ENCODE assay signal across 17 cellular contexts in the genomic region with DNA sequence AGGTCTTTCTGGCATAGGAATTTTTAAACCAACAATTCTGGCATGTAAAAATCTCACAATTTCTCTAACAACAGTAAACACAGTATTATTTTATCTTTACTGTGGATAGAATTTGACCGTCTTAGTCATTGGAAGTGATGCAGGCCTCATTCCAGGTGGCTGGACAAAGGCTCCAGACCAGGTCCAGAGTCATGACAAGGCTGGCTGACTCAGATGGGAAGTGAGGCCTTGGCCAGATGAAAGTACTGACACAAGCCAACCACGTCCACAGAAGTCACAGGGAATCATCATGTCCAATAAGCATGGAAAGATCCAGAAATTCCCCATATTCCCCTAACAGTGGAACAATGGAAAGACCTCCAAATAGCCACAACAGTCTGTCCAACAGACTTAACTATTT. TPM values are rescaled to one million over a fixed set of nuclear protein-coding genes. Genes with fewer than 3 reads are reported as not detected.
DNase-seq lines count a peak whose midpoint lies in the region; ATAC-seq, FAIRE-seq and TF ChIP-seq lines count a peak whose summit lies in the region.
"Had no signal": no experiment of that assay in that cellular context is flagged by ENCODE, and none has a peak within 500 bp of the region (broad histone marks: within the 10 kb centered on the region; RNA-seq: fewer than 3 reads in every experiment).

No MANE protein-coding gene starts in this region.

- no peak for TF ChIP-seq CTCF in astrocyte (IDR thresholded peaks at IDR 0.05; ENCODE audit: insufficient read depth, low read depth, low read length)

- peak; percentile 76 for ATAC-seq in Right ventricle myocardium superior (ENCODE audit: poor library complexity)
- ATAC-seq: esophagus mucosa, Panc1 had no signal

- H2AFZ ChIP-seq in GM23248 (no peak overlapping the region), astrocyte (ENCODE audit: low read depth, low read length) (no peak overlapping the region)

- 0 out of 2 replicates have a peak, but pooled peaks cover 6% of the 10 kb centered on the region for H3K36me3 ChIP-seq in GM23248 (ENCODE audit: low read depth)
- no peaks in the 10 kb centered on the region for H3K36me3 ChIP-seq in astrocyte (ENCODE audit: insufficient read depth, low read length)
- H3K36me3 ChIP-seq: pancreas had no signal

- H3K27me3 Mint-ChIP-seq in astrocyte (ENCODE audit: low read depth, unreplicated experiment) = peaks cover 2% of the 10 kb centered on the region
- peaks cover 3% of the 10 kb centered on the region for H3K27me3 Mint-ChIP-seq in activated naive CD4-positive, alpha-beta T cell treated with anti-CD3 and anti-CD28 coated beads for 36 hours (ENCODE audit: low read depth)
- H3K27me3 Mint-ChIP-seq: central memory CD8-positive, alpha-beta T cell had no signal

- H3K27me3 ChIP-seq in GM23248 (replicated peaks; ENCODE audit: insufficient read depth) (no peaks in the 10 kb centered on the region), astrocyte (ENCODE audit: insufficient read depth, low read length) (no peaks in the 10 kb centered on the region)
- H3K27me3 ChIP-seq: pancreas had no signal

- WGBS in GM23248 (ENCODE audit: low coverage in 1 of 2, low lambda C conversion rate in 2 of 2, missing lambda C conversion rate in 2 of 2), 2 experiments = 0% methylated on average over 2 of the region's 2 CpGs

- in situ Hi-C loops in GM23248 (cut with MboI) = no loop called here

- H3K27ac ChIP-seq in GM23248 = peak overlapping the region; percentile 95
- peak overlapping the region; percentile 80 for H3K27ac ChIP-seq in astrocyte (ENCODE audit: low read depth, low read length)
- H3K27ac ChIP-seq: pancreas had no signal

- CTCF ChIA-PET in activated naive CD4-positive, alpha-beta T cell treated with anti-CD3 and anti-CD28 coated beads for 36 hours (lab: Charles Lee) = no interaction called here

- peaks cover 4% of the 10 kb centered on the region for H3K4me1 Mint-ChIP-seq in astrocyte (ENCODE audit: low read depth, unreplicated experiment)
- no peaks in the 10 kb centered on the region for H3K4me1 Mint-ChIP-seq in activated naive CD4-positive, alpha-beta T cell treated with anti-CD3 and anti-CD28 coated beads for 36 hours (ENCODE audit: low read depth)
- H3K4me1 Mint-ChIP-seq: activated CD4-positive, alpha-beta T cell treated with anti-CD3 and anti-CD28 coated beads, Interleukin-2, amount 10 ng/mL, durations not matched to agents 24 days and 14 days; CD14-positive monocyte; central memory CD8-positive, alpha-beta T cell had no signal

- DNase-seq in GM23248 = peak; percentile 95
- DNase-seq in astrocyte (ENCODE audit: low read depth) = peak; percentile 97
- DNase-seq in Right ventricle myocardium superior = no peak
- peak; percentile 72 for DNase-seq in stromal cell of bone marrow (ENCODE audit: low read depth)
- no peak for DNase-seq in GOT3 (lab: John Stamatoyannopoulos, UW)
- DNase-seq in activated naive CD4-positive, alpha-beta T cell treated with anti-CD3 and anti-CD28 coated beads for 36 hours = no peak
- DNase-seq in activated T-cell treated with anti-CD3 and anti-CD28 coated beads, Interleukin-2, amount 50 U/mL, for 48 hours = no peak
- no peak for DNase-seq in DMS79 treated with DMSO at 0.1 percent for 48 hours (lab: John Stamatoyannopoulos, UW)
- DNase-seq: activated CD4-positive, alpha-beta T cell treated with anti-CD3 and anti-CD28 coated beads, Interleukin-2, amount 10 ng/mL, durations not matched to agents 24 days and 14 days; NCI-H1436 treated with DMSO at 0.1 percent for 48 hours; pancreas had no signal

- FAIRE-seq in astrocyte (lab: Jason Lieb, UNC) = peak; percentile 49
- FAIRE-seq: G401.6, pancreas had no signal

- H3K4me3 ChIP-seq in GM23248 = 0 out of 2 replicates have a peak overlapping the region, but pooled peaks have one; percentile 5
- H3K4me3 ChIP-seq in astrocyte (ENCODE audit: insufficient read depth, low read depth, low read length) = no peak overlapping the region
- H3K4me3 ChIP-seq: pancreas had no signal

- intact Hi-C loops in Right ventricle myocardium superior (cut with DNase I) = no loop called here
- intact Hi-C loops in activated naive CD4-positive, alpha-beta T cell treated with anti-CD3 and anti-CD28 coated beads for 36 hours (cut with micrococcal nuclease) = no loop called here

- H3K27ac Mint-ChIP-seq in astrocyte (ENCODE audit: unreplicated experiment) = no peak overlapping the region
- H3K27ac Mint-ChIP-seq in activated naive CD4-positive, alpha-beta T cell treated with anti-CD3 and anti-CD28 coated beads for 36 hours = no peak overlapping the region
- H3K27ac Mint-ChIP-seq: activated CD4-positive, alpha-beta T cell treated with anti-CD3 and anti-CD28 coated beads, Interleukin-2, amount 10 ng/mL, durations not matched to agents 24 days and 14 days; activated T-helper 1 cell treated with anti-CD3 and anti-CD28 coated beads, Interleukin-12 subunit alpha, Interleukin-12 subunit beta, Interleukin-2, Interleukin-4 antibody, amounts not matched to agents 30 ng/mL and 10 ng/mL and 1 ng/mL, durations not matched to agents 14 hours and 24 hours and 36 hours; CD14-positive monocyte had no signal

- no peaks in the 10 kb centered on the region for H3K9me3 ChIP-seq in GM23248 (ENCODE audit: low read depth)
- no peaks in the 10 kb centered on the region for H3K9me3 ChIP-seq in astrocyte (ENCODE audit: insufficient read depth, low read depth, low read length)
- H3K9me3 ChIP-seq: pancreas had no signal

- H4K20me1 ChIP-seq in GM23248 (ENCODE audit: insufficient read depth) = no peaks in the 10 kb centered on the region
- no peaks in the 10 kb centered on the region for H4K20me1 ChIP-seq in astrocyte (ENCODE audit: insufficient read depth, low read length)

- no peaks in the 10 kb centered on the region for H3K9me2 ChIP-seq in GM23248 (ENCODE audit: insufficient read depth)

- H3K4me1 ChIP-seq in GM23248 (ENCODE audit: insufficient read depth) (peaks cover 53% of the 10 kb centered on the region), astrocyte (ENCODE audit: insufficient read depth, low read length) (peaks cover 36% of the 10 kb centered on the region)
- H3K4me1 ChIP-seq: pancreas had no signal

- H3K9ac ChIP-seq in GM23248 (peak overlapping the region; percentile 66), astrocyte (ENCODE audit: low read length) (peak overlapping the region; percentile 14)

- H3F3A ChIP-seq in GM23248 (ENCODE audit: insufficient read depth) = peaks cover 57% of the 10 kb centered on the region

- H3K79me2 ChIP-seq in GM23248 (ENCODE audit: insufficient read depth) = peaks cover 92% of the 10 kb centered on the region
- peaks cover 78% of the 10 kb centered on the region for H3K79me2 ChIP-seq in astrocyte (ENCODE audit: insufficient read depth, low read length)

- H3K4me2 ChIP-seq in GM23248 (ENCODE audit: unreplicated experiment) = peak overlapping the region; percentile 57
- H3K4me2 ChIP-seq in astrocyte (ENCODE audit: low read length) = peak overlapping the region; percentile 37

- no peaks in the 10 kb centered on the region for H3K9me3 Mint-ChIP-seq in astrocyte (ENCODE audit: unreplicated experiment)
- no peaks in the 10 kb centered on the region for H3K9me3 Mint-ChIP-seq in activated naive CD4-positive, alpha-beta T cell treated with anti-CD3 and anti-CD28 coated beads for 36 hours
- H3K9me3 Mint-ChIP-seq: activated CD4-positive, alpha-beta T cell treated with anti-CD3 and anti-CD28 coated beads, Interleukin-2, amount 10 ng/mL, durations not matched to agents 24 days and 14 days; activated T-helper 1 cell treated with anti-CD3 and anti-CD28 coated beads, Interleukin-12 subunit alpha, Interleukin-12 subunit beta, Interleukin-2, Interleukin-4 antibody, amounts not matched to agents 30 ng/mL and 10 ng/mL and 1 ng/mL, durations not matched to agents 14 hours and 24 hours and 36 hours; central memory CD8-positive, alpha-beta T cell had no signal

- H3K4me3 Mint-ChIP-seq in astrocyte (ENCODE audit: unreplicated experiment) = no peak overlapping the region
- no peak overlapping the region for H3K4me3 Mint-ChIP-seq in activated naive CD4-positive, alpha-beta T cell treated with anti-CD3 and anti-CD28 coated beads for 36 hours
- H3K4me3 Mint-ChIP-seq: activated CD4-positive, alpha-beta T cell treated with anti-CD3 and anti-CD28 coated beads, Interleukin-2, amount 10 ng/mL, durations not matched to agents 24 days and 14 days; activated T-helper 1 cell treated with anti-CD3 and anti-CD28 coated beads, Interleukin-12 subunit alpha, Interleukin-12 subunit beta, Interleukin-2, Interleukin-4 antibody, amounts not matched to agents 30 ng/mL and 10 ng/mL and 1 ng/mL, durations not matched to agents 14 hours and 24 hours and 36 hours; CD14-positive monocyte; central memory CD8-positive, alpha-beta T cell had no signal

- no peaks in the 10 kb centered on the region for H3K36me3 Mint-ChIP-seq in astrocyte (ENCODE audit: low read depth, unreplicated experiment)
- no peaks in the 10 kb centered on the region for H3K36me3 Mint-ChIP-seq in activated naive CD4-positive, alpha-beta T cell treated with anti-CD3 and anti-CD28 coated beads for 36 hours (ENCODE audit: low read depth)

RNA-seq across cellular contexts. Expression of a gene that starts 12.4 kb away (rescaled TPM):
- 238 and 268 TPM in 2 replicates for total RNA-seq in GM23248 (2014; rRNA removed; shearing (Covaris generic))
- polyA plus RNA-seq in GM23248 (2016; fragmentation: Nextera tagmentation; extraction: Ambion mirVana) = 471 and 532 TPM in 2 replicates
- total RNA-seq in astrocyte (53.5 and 71.0 TPM in 2 replicates), Right ventricle myocardium superior (19.6 TPM)
- under 1 TPM in 1 of 2 experiments, not detected in 1; 0.42 TPM for total RNA-seq in activated naive CD4-positive, alpha-beta T cell treated with anti-CD3 and anti-CD28 coated beads for 36 hours
- total RNA-seq: activated CD4-positive, alpha-beta T cell treated with anti-CD3 and anti-CD28 coated beads, Interleukin-2, amount 10 ng/mL, durations not matched to agents 24 days and 14 days; activated T-helper 1 cell treated with anti-CD3 and anti-CD28 coated beads, Interleukin-12 subunit alpha, Interleukin-12 subunit beta, Interleukin-2, Interleukin-4 antibody, amounts not matched to agents 30 ng/mL and 10 ng/mL and 1 ng/mL, durations not matched to agents 14 hours and 24 hours and 36 hours had no signal

Comparison
In these comparisons a context has a peak if more than half of its experiments do, and no peak if none do; other contexts are left out.
1. DNase-seq: peak in GM23248 (single experiment), astrocyte (single experiment) and stromal cell of bone marrow (single experiment); none in Right ventricle myocardium superior (single experiment), GOT3 (single experiment), activated naive CD4-positive, alpha-beta T cell treated with anti-CD3 and anti-CD28 coated beads for 36 hours (single experiment), activated T-cell treated with anti-CD3 and anti-CD28 coated beads, Interleukin-2, amount 50 U/mL, for 48 hours (0 of 2) and DMS79 treated with DMSO at 0.1 percent for 48 hours (single experiment).
2. RNA of a gene that starts 12.4 kb away (total RNA-seq): 238 to 268 TPM in GM23248, 53.5 to 71.0 TPM in astrocyte and 19.6 TPM in Right ventricle myocardium superior (single experiment); 0.42 TPM in activated naive CD4-positive, alpha-beta T cell treated with anti-CD3 and anti-CD28 coated beads for 36 hours; every median in the first group is over 10 times any median in the second.